ENCODE assay signal across 1 cellular context in the genomic region with DNA sequence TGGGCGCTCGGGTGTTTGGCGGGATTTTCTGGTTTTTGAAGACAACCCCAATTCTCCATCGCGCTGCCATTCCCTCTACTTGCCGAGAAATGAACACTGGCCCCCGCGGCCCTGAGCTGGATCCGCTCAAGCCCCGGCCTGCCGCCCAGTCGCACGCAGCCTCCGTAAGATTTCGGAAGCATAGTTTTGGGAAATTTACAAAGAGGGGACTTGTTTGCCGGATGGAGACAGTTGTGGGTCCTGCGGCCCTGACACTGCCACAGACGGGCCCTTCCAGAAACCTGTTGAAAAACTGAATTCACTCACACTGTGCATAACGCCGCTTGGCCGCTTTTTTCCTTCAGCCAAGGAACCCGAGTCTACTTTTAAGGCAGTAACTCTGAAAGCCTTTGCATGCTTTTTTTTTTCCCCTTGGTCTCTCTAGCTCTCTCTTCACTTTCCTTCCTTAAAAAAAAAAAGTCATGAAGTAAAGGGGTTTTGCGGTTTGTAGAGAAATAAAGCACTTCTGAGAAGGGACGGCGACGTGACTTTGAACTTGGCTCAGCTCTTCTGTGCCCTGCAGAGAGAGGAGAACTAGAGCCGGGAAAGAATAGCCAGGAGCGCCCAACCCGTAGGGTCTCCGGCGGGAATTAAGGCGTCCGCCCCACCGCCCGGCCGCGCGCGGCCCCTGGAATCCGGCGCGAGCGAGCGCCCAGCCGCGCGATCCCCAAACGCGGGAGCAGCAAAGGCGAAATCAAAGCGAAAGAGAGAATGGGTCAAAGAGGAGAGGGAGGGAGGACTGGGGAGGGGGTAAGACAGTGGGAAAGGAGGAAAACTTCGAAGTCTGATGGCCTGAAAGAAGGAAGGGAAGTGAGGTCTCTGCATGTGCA.
TF ChIP-seq lines count a peak whose summit lies in the region.

No MANE protein-coding gene starts in this region.

TF ChIP-seq in K562, 482 proteins besides CTCF, POLR2A, EP300 and RAD21:
- TF ChIP-seq CREB1 (IDR thresholded peaks at IDR 0.05) (no peak), CREB1 (CRISPR knock-in tag; IDR thresholded peaks at IDR 0.05) (no peak)
- TF ChIP-seq, protein P1, sequence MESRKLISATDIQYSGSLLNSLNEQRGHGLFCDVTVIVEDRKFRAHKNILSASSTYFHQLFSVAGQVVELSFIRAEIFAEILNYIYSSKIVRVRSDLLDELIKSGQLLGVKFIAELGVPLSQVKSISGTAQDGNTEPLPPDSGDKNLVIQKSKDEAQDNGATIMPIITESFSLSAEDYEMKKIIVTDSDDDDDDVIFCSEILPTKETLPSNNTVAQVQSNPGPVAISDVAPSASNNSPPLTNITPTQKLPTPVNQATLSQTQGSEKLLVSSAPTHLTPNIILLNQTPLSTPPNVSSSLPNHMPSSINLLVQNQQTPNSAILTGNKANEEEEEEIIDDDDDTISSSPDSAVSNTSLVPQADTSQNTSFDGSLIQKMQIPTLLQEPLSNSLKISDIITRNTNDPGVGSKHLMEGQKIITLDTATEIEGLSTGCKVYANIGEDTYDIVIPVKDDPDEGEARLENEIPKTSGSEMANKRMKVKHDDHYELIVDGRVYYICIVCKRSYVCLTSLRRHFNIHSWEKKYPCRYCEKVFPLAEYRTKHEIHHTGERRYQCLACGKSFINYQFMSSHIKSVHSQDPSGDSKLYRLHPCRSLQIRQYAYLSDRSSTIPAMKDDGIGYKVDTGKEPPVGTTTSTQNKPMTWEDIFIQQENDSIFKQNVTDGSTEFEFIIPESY (CRISPR knock-in tag; IDR thresholded peaks at IDR 0.05) = peak; percentile 47; the same call in 1 of the 2 replicates
